In genomic region chr1:152969036-152969435, GRCh38 we compare ENCODE assay signal across 16 cellular contexts. TPM values are rescaled to one million over a fixed set of nuclear protein-coding genes. Genes with fewer than 3 reads are reported as not detected.
DNase-seq lines count a peak whose midpoint lies in the region; TF ChIP-seq lines count a peak whose summit lies in the region.
"Had no signal": no experiment of that assay in that cellular context is flagged by ENCODE, and none has a peak within 500 bp of the region (broad histone marks: within the 10 kb centered on the region; RNA-seq: fewer than 3 reads in every experiment).

No MANE protein-coding gene starts in this region.

- intact Hi-C loops in esophagus squamous epithelium (cut with DNase I) (no loop called here), ovary (cut with DNase I) (no loop called here), adrenal gland (cut with DNase I) (no loop called here), thyroid gland (cut with DNase I) (no loop called here)

- H3K9me2 ChIP-seq in MM.1S (replicated peaks; ENCODE audit: insufficient read depth, low read length) = no peaks in the 10 kb centered on the region

- H3K9me3 ChIP-seq in MM.1S (replicated peaks; ENCODE audit: insufficient read depth, low read length) (no peaks in the 10 kb centered on the region), esophagus squamous epithelium (no peaks in the 10 kb centered on the region), ovary (no peaks in the 10 kb centered on the region), adrenal gland (replicated peaks in 1 of 3) (no peaks in the 10 kb centered on the region), thyroid gland (no peaks in the 10 kb centered on the region)
- H3K9me3 ChIP-seq: A549, BE2C, Caco-2 had no signal

- H3K9ac ChIP-seq in MM.1S (ENCODE audit: low read length) = no peak overlapping the region
- H3K9ac ChIP-seq: GM23248 had no signal

- H3K4me1 ChIP-seq in MM.1S (ENCODE audit: low read length) (peaks cover 14% of the 10 kb centered on the region), esophagus squamous epithelium (peaks cover 0 to 59% (median 18%) of the 10 kb centered on the region in 3 donors), ovary (ENCODE audit: insufficient read depth) (no peaks in the 10 kb centered on the region), adrenal gland (replicated peaks in 1 of 2) (no peaks in the 10 kb centered on the region), thyroid gland (no peaks in the 10 kb centered on the region)
- H3K4me1 ChIP-seq: A549, BE2C, Caco-2 had no signal

- no peak overlapping the region for H3K4me2 ChIP-seq in MM.1S (ENCODE audit: low read depth, low read length)
- H3K4me2 ChIP-seq: A549 had no signal

- H3K79me2 ChIP-seq in MM.1S (ENCODE audit: low read length) = no peaks in the 10 kb centered on the region

- H3K27ac ChIP-seq in MM.1S (ENCODE audit: low read length) = no peak overlapping the region
- H3K27ac ChIP-seq in esophagus squamous epithelium = peak overlapping the region in 3 of 4 donors; percentile 59 to 87 (median 75)
- H3K27ac ChIP-seq in ovary = no peak overlapping the region
- no peak overlapping the region for H3K27ac ChIP-seq in adrenal gland
- no peak overlapping the region for H3K27ac ChIP-seq in thyroid gland
- H3K27ac ChIP-seq: A549, GM23248 had no signal

- WGBS in esophagus squamous epithelium, 2 donors = 49 to 59% methylated on average over 2 of the region's 2 CpGs
- 79 to 89% (median 86%) methylated on average over 2 of the region's 2 CpGs for WGBS in ovary, 3 donors
- WGBS in adrenal gland, 4 donors = 74 to 97% (median 81%) methylated on average over 2 of the region's 2 CpGs
- WGBS in thyroid gland, 2 donors = 74 to 87% methylated on average over 2 of the region's 2 CpGs

- H3K27me3 ChIP-seq in MM.1S (replicated peaks; ENCODE audit: insufficient read depth, low read length) (no peaks in the 10 kb centered on the region), esophagus squamous epithelium (no peaks in the 10 kb centered on the region), ovary (no peaks in the 10 kb centered on the region), adrenal gland (no peaks in the 10 kb centered on the region), thyroid gland (no peaks in the 10 kb centered on the region)
- H3K27me3 ChIP-seq: BE2C had no signal

- no peak for TF ChIP-seq CTCF in MM.1S (IDR thresholded peaks at IDR 0.05; ENCODE audit: low read length)
- no peak for TF ChIP-seq CTCF in epithelial cell of esophagus (IDR thresholded peaks at IDR 0.05; ENCODE audit: insufficient read depth, low read depth, low read length, missing control alignments)
- TF ChIP-seq CTCF in esophagus squamous epithelium (IDR thresholded peaks at IDR 0.05) = no peak
- no peak for TF ChIP-seq CTCF in ovary (IDR thresholded peaks at IDR 0.05)
- no peak for TF ChIP-seq CTCF in adrenal gland (IDR thresholded peaks at IDR 0.05)
- TF ChIP-seq CTCF in thyroid gland (IDR thresholded peaks at IDR 0.05) = no peak

- H3F3A ChIP-seq in MM.1S (ENCODE audit: insufficient read depth, low read length) = no peaks in the 10 kb centered on the region

- DNase-seq in MM.1S (no peak), epithelial cell of esophagus (ENCODE audit: low read depth) (peak; percentile 52), esophagus squamous epithelium (lab: John Stamatoyannopoulos, UW) (no peak), ovary (no peak), adrenal gland (no peak), thyroid gland (no peak)
- DNase-seq: BE2C; Caco-2; CD8-positive, alpha-beta memory T cell; GF-D8; GM23248; H7; IMR-90 had no signal

- H3K4me3 ChIP-seq in MM.1S (ENCODE audit: low read length) = no peak overlapping the region
- no peak overlapping the region for H3K4me3 ChIP-seq in epithelial cell of esophagus (ENCODE audit: low read length)
- no peak overlapping the region for H3K4me3 ChIP-seq in esophagus squamous epithelium
- H3K4me3 ChIP-seq in ovary = no peak overlapping the region
- no peak overlapping the region for H3K4me3 ChIP-seq in adrenal gland
- H3K4me3 ChIP-seq in thyroid gland (replicated peaks in 1 of 3) = no peak overlapping the region
- H3K4me3 ChIP-seq: A549, GM23248 had no signal

- no peak for TF ChIP-seq EP300 in ovary (IDR thresholded peaks at IDR 0.05)

- peak overlapping the region; percentile 55; the same call in 1 of the 2 replicates for H2AFZ ChIP-seq in MM.1S (ENCODE audit: low read length)
- H2AFZ ChIP-seq: GM23248 had no signal

- no peaks in the 10 kb centered on the region for H3K36me3 ChIP-seq in MM.1S (replicated peaks; ENCODE audit: insufficient read depth, low read length)
- H3K36me3 ChIP-seq in esophagus squamous epithelium = no peaks in the 10 kb centered on the region
- H3K36me3 ChIP-seq in ovary = no peaks in the 10 kb centered on the region
- no peaks in the 10 kb centered on the region for H3K36me3 ChIP-seq in adrenal gland (replicated peaks in 1 of 2)
- no peaks in the 10 kb centered on the region for H3K36me3 ChIP-seq in thyroid gland
- H3K36me3 ChIP-seq: BE2C had no signal

- TF ChIP-seq POLR2A in esophagus squamous epithelium (IDR thresholded peaks at IDR 0.05) (no peak), ovary (IDR thresholded peaks at IDR 0.05) (no peak), adrenal gland (IDR thresholded peaks at IDR 0.05) (no peak), thyroid gland (IDR thresholded peaks at IDR 0.05) (no peak)

- H4K20me1 ChIP-seq in MM.1S (ENCODE audit: insufficient read depth, low read length) = no peaks in the 10 kb centered on the region

RNA-seq across cellular contexts. Expression of gene SPRR4, which starts 1.4 kb away (rescaled TPM):
- total RNA-seq in esophagus squamous epithelium (1 to 10 TPM in 2 of 4 donors, under 1 TPM in 1, not detected in 1; 0.64 to 6.4 (median 1.3) TPM), ovary (not detected), adrenal gland (not detected), thyroid gland (not detected)
- polyA plus RNA-seq in ovary (not detected), adrenal gland (not detected)
- total RNA-seq: Caco-2; CD8-positive, alpha-beta memory T cell; GM23248; H7; HT-29; IMR-90 had no signal
- polyA plus RNA-seq: A549; AG04450; CD8-positive, alpha-beta memory T cell; GM23248; IMR-90 had no signal

RNA-seq across cellular contexts. Expression of gene SPRR1A, which starts 14.8 kb away (rescaled TPM):
- 1,000 to 10,000 TPM in 1 of 4 donors, 100 to 1,000 TPM in 2, 10 to 100 TPM in 1; 57.4 to 1,951 (median 348) TPM for total RNA-seq in esophagus squamous epithelium
- not detected for total RNA-seq in ovary
- polyA plus RNA-seq in ovary = not detected
- total RNA-seq in adrenal gland = not detected
- not detected for polyA plus RNA-seq in adrenal gland
- total RNA-seq in thyroid gland = not detected
- total RNA-seq: Caco-2; CD8-positive, alpha-beta memory T cell; GM23248; H7; HT-29; IMR-90 had no signal
- polyA plus RNA-seq: A549; AG04450; CD8-positive, alpha-beta memory T cell; GM23248; IMR-90 had no signal

RNA-seq across cellular contexts. Expression of gene SPRR5, which starts 22.0 kb away (rescaled TPM):
- total RNA-seq in esophagus squamous epithelium (1 to 10 TPM in 2 of 4 donors, not detected in 2; 1.3 to 2.2 TPM), ovary (not detected), adrenal gland (not detected), thyroid gland (not detected)
- polyA plus RNA-seq in ovary (not detected), adrenal gland (not detected)
- total RNA-seq: Caco-2; CD8-positive, alpha-beta memory T cell; GM23248; H7; HT-29; IMR-90 had no signal
- polyA plus RNA-seq: A549; AG04450; CD8-positive, alpha-beta memory T cell; GM23248; IMR-90 had no signal

RNA-seq across cellular contexts. Expression of gene SPRR3, which starts 32.5 kb away (rescaled TPM):
- total RNA-seq in esophagus squamous epithelium = over 10,000 TPM in 1 of 4 donors, 1,000 to 10,000 TPM in 3; 7,283 to 22,357 (median 8,768) TPM
- under 1 TPM in 1 of 7 donors, not detected in 6; 0.85 TPM for total RNA-seq in ovary
- not detected for polyA plus RNA-seq in ovary
- total RNA-seq in adrenal gland = under 1 TPM in 1 of 8 donors, not detected in 7; 0.67 TPM
- polyA plus RNA-seq in adrenal gland = 1 to 10 TPM; 2.2 to 6.1 (median 2.9) TPM
- not detected for total RNA-seq in thyroid gland
- total RNA-seq: CD8-positive, alpha-beta memory T cell; GM23248; H7; IMR-90 had no signal
- polyA plus RNA-seq: A549; AG04450; CD8-positive, alpha-beta memory T cell; GM23248; IMR-90 had no signal

Comparison
In these comparisons a context has a peak if more than half of its experiments do, and no peak if none do; other contexts are left out.
1. H3K27ac ChIP-seq: peak in esophagus squamous epithelium (3 of 4); none in MM.1S (single experiment), ovary (0 of 2), adrenal gland (0 of 5) and thyroid gland (0 of 3).
2. RNA of gene SPRR1A, which starts 14.8 kb away (total RNA-seq): 57.4 to 1,951 TPM in esophagus squamous epithelium; not detected in ovary, not detected in adrenal gland and not detected in thyroid gland; every median in the first group is over 10 times any median in the second.